ENCODE assay signal across 1 cellular context in the genomic region with DNA sequence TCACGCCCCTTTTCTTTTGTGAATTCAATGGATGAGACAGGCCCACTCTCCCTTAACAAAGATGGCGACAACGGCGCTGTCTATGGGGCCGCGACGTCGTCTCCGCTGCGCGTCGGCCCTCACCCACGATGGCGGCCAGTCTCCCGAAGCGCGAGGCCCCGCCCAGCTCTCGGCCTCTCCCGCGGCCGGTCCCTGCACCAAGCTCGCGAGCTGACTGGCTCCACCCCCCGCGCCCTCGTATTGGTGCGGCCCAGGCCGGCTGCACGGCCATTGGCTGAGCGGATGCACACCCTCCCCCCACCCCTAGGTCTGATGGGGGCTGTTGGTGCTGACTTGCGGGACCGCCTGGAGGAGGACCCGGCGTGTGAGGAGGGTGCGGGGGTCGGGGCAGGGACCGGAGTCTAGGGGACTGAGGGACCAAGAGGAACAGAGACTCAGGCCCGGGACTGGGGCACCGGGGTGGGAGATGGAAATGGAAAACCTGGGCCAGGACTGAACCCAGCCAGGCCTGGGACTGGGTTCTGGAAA.
TF ChIP-seq lines count a peak whose summit lies in the region.

No MANE protein-coding gene starts in this region.

TF ChIP-seq in HepG2, 621 proteins besides CTCF, POLR2A, EP300 and RAD21 (continued from another document):
- TF ChIP-seq, protein P1, sequence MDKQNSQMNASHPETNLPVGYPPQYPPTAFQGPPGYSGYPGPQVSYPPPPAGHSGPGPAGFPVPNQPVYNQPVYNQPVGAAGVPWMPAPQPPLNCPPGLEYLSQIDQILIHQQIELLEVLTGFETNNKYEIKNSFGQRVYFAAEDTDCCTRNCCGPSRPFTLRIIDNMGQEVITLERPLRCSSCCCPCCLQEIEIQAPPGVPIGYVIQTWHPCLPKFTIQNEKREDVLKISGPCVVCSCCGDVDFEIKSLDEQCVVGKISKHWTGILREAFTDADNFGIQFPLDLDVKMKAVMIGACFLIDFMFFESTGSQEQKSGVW (CRISPR knock-in tag; IDR thresholded peaks at IDR 0.05; ENCODE audit: borderline replicate concordance) = no peak
- TF ChIP-seq RBFOX2 (IDR thresholded peaks at IDR 0.05; ENCODE audit: low read depth, low read length) = peak; percentile 69
- TF ChIP-seq HNRNPUL1 (IDR thresholded peaks at IDR 0.05; ENCODE audit: low read depth, low read length) = no peak
- no peak for TF ChIP-seq SOX6 (IDR thresholded peaks at IDR 0.05)
- TF ChIP-seq SOX6 (CRISPR knock-in tag; IDR thresholded peaks at IDR 0.05) = peak; percentile 47; the same call in 1 of the 2 replicates
- TF ChIP-seq ZFX (CRISPR knock-in tag; IDR thresholded peaks at IDR 0.05; ENCODE audit: low read depth) = peak; percentile 72
- TF ChIP-seq MXI1 (IDR thresholded peaks at IDR 0.05; ENCODE audit: borderline replicate concordance, low read depth, low read length) = peak; percentile 48; the same call in 1 of the 3 replicates
- TF ChIP-seq, protein P2, sequence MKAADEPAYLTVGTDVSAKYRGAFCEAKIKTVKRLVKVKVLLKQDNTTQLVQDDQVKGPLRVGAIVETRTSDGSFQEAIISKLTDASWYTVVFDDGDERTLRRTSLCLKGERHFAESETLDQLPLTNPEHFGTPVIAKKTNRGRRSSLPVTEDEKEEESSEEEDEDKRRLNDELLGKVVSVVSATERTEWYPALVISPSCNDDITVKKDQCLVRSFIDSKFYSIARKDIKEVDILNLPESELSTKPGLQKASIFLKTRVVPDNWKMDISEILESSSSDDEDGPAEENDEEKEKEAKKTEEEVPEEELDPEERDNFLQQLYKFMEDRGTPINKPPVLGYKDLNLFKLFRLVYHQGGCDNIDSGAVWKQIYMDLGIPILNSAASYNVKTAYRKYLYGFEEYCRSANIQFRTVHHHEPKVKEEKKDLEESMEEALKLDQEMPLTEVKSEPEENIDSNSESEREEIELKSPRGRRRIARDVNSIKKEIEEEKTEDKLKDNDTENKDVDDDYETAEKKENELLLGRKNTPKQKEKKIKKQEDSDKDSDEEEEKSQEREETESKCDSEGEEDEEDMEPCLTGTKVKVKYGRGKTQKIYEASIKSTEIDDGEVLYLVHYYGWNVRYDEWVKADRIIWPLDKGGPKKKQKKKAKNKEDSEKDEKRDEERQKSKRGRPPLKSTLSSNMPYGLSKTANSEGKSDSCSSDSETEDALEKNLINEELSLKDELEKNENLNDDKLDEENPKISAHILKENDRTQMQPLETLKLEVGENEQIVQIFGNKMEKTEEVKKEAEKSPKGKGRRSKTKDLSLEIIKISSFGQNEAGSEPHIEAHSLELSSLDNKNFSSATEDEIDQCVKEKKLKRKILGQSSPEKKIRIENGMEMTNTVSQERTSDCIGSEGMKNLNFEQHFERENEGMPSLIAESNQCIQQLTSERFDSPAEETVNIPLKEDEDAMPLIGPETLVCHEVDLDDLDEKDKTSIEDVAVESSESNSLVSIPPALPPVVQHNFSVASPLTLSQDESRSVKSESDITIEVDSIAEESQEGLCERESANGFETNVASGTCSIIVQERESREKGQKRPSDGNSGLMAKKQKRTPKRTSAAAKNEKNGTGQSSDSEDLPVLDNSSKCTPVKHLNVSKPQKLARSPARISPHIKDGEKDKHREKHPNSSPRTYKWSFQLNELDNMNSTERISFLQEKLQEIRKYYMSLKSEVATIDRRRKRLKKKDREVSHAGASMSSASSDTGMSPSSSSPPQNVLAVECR (CRISPR knock-in tag; IDR thresholded peaks at IDR 0.05; ENCODE audit: borderline replicate concordance) = peak; percentile 74; the same call in 1 of the 2 replicates
- TF ChIP-seq NFIB (CRISPR knock-in tag; IDR thresholded peaks at IDR 0.05; ENCODE audit: borderline replicate concordance) = no peak
- peak; percentile 99 for TF ChIP-seq YY1 (IDR thresholded peaks at IDR 0.05; ENCODE audit: insufficient read depth, insufficient replicate concordance, low read depth, low read length)
- peak; percentile 38; the same call in 1 of the 2 replicates for TF ChIP-seq CREM (IDR thresholded peaks at IDR 0.05)
- TF ChIP-seq CREM (CRISPR knock-in tag; IDR thresholded peaks at IDR 0.05) = no peak
- TF ChIP-seq ZNF496 (CRISPR knock-in tag; IDR thresholded peaks at IDR 0.05; ENCODE audit: insufficient replicate concordance) = no peak
- TF ChIP-seq, protein P3, sequence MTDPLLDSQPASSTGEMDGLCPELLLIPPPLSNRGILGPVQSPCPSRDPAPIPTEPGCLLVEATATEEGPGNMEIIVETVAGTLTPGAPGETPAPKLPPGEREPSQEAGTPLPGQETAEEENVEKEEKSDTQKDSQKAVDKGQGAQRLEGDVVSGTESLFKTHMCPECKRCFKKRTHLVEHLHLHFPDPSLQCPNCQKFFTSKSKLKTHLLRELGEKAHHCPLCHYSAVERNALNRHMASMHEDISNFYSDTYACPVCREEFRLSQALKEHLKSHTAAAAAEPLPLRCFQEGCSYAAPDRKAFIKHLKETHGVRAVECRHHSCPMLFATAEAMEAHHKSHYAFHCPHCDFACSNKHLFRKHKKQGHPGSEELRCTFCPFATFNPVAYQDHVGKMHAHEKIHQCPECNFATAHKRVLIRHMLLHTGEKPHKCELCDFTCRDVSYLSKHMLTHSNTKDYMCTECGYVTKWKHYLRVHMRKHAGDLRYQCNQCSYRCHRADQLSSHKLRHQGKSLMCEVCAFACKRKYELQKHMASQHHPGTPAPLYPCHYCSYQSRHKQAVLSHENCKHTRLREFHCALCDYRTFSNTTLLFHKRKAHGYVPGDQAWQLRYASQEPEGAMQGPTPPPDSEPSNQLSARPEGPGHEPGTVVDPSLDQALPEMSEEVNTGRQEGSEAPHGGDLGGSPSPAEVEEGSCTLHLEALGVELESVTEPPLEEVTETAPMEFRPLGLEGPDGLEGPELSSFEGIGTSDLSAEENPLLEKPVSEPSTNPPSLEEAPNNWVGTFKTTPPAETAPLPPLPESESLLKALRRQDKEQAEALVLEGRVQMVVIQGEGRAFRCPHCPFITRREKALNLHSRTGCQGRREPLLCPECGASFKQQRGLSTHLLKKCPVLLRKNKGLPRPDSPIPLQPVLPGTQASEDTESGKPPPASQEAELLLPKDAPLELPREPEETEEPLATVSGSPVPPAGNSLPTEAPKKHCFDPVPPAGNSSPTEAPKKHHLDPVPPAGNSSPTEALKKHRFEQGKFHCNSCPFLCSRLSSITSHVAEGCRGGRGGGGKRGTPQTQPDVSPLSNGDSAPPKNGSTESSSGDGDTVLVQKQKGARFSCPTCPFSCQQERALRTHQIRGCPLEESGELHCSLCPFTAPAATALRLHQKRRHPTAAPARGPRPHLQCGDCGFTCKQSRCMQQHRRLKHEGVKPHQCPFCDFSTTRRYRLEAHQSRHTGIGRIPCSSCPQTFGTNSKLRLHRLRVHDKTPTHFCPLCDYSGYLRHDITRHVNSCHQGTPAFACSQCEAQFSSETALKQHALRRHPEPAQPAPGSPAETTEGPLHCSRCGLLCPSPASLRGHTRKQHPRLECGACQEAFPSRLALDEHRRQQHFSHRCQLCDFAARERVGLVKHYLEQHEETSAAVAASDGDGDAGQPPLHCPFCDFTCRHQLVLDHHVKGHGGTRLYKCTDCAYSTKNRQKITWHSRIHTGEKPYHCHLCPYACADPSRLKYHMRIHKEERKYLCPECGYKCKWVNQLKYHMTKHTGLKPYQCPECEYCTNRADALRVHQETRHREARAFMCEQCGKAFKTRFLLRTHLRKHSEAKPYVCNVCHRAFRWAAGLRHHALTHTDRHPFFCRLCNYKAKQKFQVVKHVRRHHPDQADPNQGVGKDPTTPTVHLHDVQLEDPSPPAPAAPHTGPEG (CRISPR knock-in tag; IDR thresholded peaks at IDR 0.05) = no peak
- TF ChIP-seq, protein P4, sequence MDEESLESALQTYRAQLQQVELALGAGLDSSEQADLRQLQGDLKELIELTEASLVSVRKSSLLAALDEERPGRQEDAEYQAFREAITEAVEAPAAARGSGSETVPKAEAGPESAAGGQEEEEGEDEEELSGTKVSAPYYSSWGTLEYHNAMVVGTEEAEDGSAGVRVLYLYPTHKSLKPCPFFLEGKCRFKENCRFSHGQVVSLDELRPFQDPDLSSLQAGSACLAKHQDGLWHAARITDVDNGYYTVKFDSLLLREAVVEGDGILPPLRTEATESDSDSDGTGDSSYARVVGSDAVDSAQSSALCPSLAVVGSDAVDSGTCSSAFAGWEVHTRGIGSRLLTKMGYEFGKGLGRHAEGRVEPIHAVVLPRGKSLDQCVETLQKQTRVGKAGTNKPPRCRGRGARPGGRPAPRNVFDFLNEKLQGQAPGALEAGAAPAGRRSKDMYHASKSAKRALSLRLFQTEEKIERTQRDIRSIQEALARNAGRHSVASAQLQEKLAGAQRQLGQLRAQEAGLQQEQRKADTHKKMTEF (CRISPR knock-in tag; IDR thresholded peaks at IDR 0.05) = peak; percentile 50; the same call in 1 of the 2 replicates
- TF ChIP-seq MIER3 (CRISPR knock-in tag; IDR thresholded peaks at IDR 0.05; ENCODE audit: borderline replicate concordance) = 0 out of 2 replicates have a peak, but pooled peaks have one; percentile 20
- TF ChIP-seq KDM5B (CRISPR knock-in tag; IDR thresholded peaks at IDR 0.05; ENCODE audit: borderline replicate concordance) = no peak
- no peak for TF ChIP-seq SP1 (IDR thresholded peaks at IDR 0.05)
- TF ChIP-seq SP1 (CRISPR knock-in tag; IDR thresholded peaks at IDR 0.05) = peak; percentile 51; the same call in 1 of the 2 replicates
- TF ChIP-seq, protein P5, sequence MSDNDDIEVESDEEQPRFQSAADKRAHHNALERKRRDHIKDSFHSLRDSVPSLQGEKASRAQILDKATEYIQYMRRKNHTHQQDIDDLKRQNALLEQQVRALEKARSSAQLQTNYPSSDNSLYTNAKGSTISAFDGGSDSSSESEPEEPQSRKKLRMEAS (IDR thresholded peaks at IDR 0.05) = peak; percentile 40; the same call in 1 of the 2 replicates
- TF ChIP-seq, protein P6, sequence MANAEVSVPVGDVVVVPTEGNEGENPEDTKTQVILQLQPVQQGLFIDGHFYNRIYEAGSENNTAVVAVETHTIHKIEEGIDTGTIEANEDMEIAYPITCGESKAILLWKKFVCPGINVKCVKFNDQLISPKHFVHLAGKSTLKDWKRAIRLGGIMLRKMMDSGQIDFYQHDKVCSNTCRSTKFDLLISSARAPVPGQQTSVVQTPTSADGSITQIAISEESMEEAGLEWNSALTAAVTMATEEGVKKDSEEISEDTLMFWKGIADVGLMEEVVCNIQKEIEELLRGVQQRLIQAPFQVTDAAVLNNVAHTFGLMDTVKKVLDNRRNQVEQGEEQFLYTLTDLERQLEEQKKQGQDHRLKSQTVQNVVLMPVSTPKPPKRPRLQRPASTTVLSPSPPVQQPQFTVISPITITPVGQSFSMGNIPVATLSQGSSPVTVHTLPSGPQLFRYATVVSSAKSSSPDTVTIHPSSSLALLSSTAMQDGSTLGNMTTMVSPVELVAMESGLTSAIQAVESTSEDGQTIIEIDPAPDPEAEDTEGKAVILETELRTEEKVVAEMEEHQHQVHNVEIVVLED (CRISPR knock-in tag; IDR thresholded peaks at IDR 0.05; ENCODE audit: borderline replicate concordance) = peak; percentile 85
